In genomic region chr20:31678389-31679356, GRCh38 we compare ENCODE assay signal across 10 cellular contexts. TPM values are rescaled to one million over a fixed set of nuclear protein-coding genes. Genes with fewer than 3 reads are reported as not detected.
A peak's percentile ranks its signal among the peaks of the same experiment; 100 is the strongest.
DNase-seq lines count a peak whose midpoint lies in the region; ATAC-seq and TF ChIP-seq lines count a peak whose summit lies in the region.
"Had no signal": no experiment of that assay in that cellular context is flagged by ENCODE, and none has a peak within 500 bp of the region (broad histone marks: within the 10 kb centered on the region; RNA-seq: fewer than 3 reads in every experiment).

No MANE protein-coding gene starts in this region.

- H2BK120ac ChIP-seq in mesenchymal stem cell (ENCODE audit: low read depth, low read length), result peak overlapping the region; percentile 65

- no peak for TF ChIP-seq EP300 in Ishikawa (IDR thresholded peaks at IDR 0.05; ENCODE audit: borderline replicate concordance)

- peak overlapping the region; percentile 19 for H2BK5ac ChIP-seq in mesenchymal stem cell (ENCODE audit: low read depth, low read length, poor library complexity, severe bottlenecking)

- peak overlapping the region; percentile 73 to 88 for H2BK12ac ChIP-seq in mesenchymal stem cell (ENCODE audit: low read length in 2 of 2)

- no peaks in the 10 kb centered on the region for H3K27me3 ChIP-seq in mesenchymal stem cell (ENCODE audit: control insufficient read depth in 1 of 2, insufficient read depth in 1 of 2, low read length in 2 of 2)

- peak overlapping the region in 1 of 2 experiments; percentile 17 for H3K23ac ChIP-seq in mesenchymal stem cell (ENCODE audit: low read length in 2 of 2)

- H3K4me2 ChIP-seq in mesenchymal stem cell (ENCODE audit: low read length, poor library complexity, severe bottlenecking), result no peak overlapping the region

- WGBS in mesenchymal stem cell, result 62% methylated on average over 9 of the region's 9 CpGs

- H3K36me3 ChIP-seq in mesenchymal stem cell (ENCODE audit: control insufficient read depth in 1 of 2, insufficient read depth in 2 of 2, low read depth in 1 of 2, low read length in 2 of 2), result peaks cover 67 to 85% of the 10 kb centered on the region in 2 experiments

- peaks cover 51% of the 10 kb centered on the region for H3K4me1 ChIP-seq in mesenchymal stem cell (ENCODE audit: control insufficient read depth, insufficient read depth, low read depth, low read length)

- DNase-seq in ACHN (peak; percentile 73), T47D (ENCODE audit: low read depth in 1 of 2, low spot score in 1 of 2) (peak; percentile 61 to 98), mesenchymal stem cell (peak; percentile 45), GM10248 (ENCODE audit: extremely low spot score) (no peak), DMS 273 treated with DMSO at 0.1 percent for 48 hours (lab: John Stamatoyannopoulos, UW) (no peak)
- DNase-seq: midbrain, NCI-H524 had no signal

- TF ChIP-seq RAD21 in Ishikawa (IDR thresholded peaks at IDR 0.05; ENCODE audit: low read depth), result no peak

- peak overlapping the region; percentile 34 for H3K9ac ChIP-seq in mesenchymal stem cell (ENCODE audit: low read length)

- H2AFZ ChIP-seq in mesenchymal stem cell (ENCODE audit: low read depth, low read length), result no peak overlapping the region

- H3K14ac ChIP-seq in mesenchymal stem cell (ENCODE audit: low read length in 2 of 2), result no peak overlapping the region

- no peaks in the 10 kb centered on the region for H3K9me3 ChIP-seq in mesenchymal stem cell (ENCODE audit: control insufficient read depth, low read length)

- TF ChIP-seq CTCF in GM10248 (IDR thresholded peaks at IDR 0.05; ENCODE audit: control extremely low read depth, extremely low read depth, low read depth, missing control alignments), result no peak

- peak overlapping the region; percentile 83 for H2AK5ac ChIP-seq in mesenchymal stem cell (ENCODE audit: low read length, severe bottlenecking)

- peak overlapping the region; percentile 45 for H4K8ac ChIP-seq in mesenchymal stem cell (ENCODE audit: low read length)

- no peak overlapping the region for H3K4me3 ChIP-seq in mesenchymal stem cell (ENCODE audit: insufficient read depth in 1 of 2, low read depth in 1 of 2, low read length in 2 of 2)

- CTCF ChIA-PET in GM10248 (lab: Yijun Ruan, JAX), result interaction anchor here (1.0 to 7.4 kb wide), 4 partner anchors 18 to 68 kb away, joined by 3 to 65 read pairs (median 34); partner anchors contain the start of gene BCL2L1

- H2BK15ac ChIP-seq in mesenchymal stem cell (ENCODE audit: low read depth, poor library complexity, severe bottlenecking), result no peak overlapping the region

- H3K4ac ChIP-seq in mesenchymal stem cell (ENCODE audit: low read depth in 1 of 2, low read length in 2 of 2), result peak overlapping the region; percentile 44 to 86

- H3K79me1 ChIP-seq in mesenchymal stem cell (replicated peaks; ENCODE audit: low read length, poor library complexity, severe bottlenecking), result no peaks in the 10 kb centered on the region

- in situ Hi-C loops in ACHN (cut with HindIII; ENCODE audit: low pct_ligation_motif_present, low pct_unique_long_range_greater_than_20kb, low sequenced_read_pairs) (no loop called here), T47D (cut with HindIII; ENCODE audit: low pct_unique_long_range_greater_than_20kb, low sequenced_read_pairs) (no loop called here)

- H3K27ac ChIP-seq in mesenchymal stem cell (ENCODE audit: low read length, poor library complexity, severe bottlenecking), result peak overlapping the region; percentile 70

- POLR2A ChIA-PET in GM10248 (lab: Yijun Ruan, JAX), result no interaction called here

- peak overlapping the region; percentile 49 to 86 for H3K18ac ChIP-seq in mesenchymal stem cell (ENCODE audit: low read depth in 1 of 2, low read length in 2 of 2)

- H4K91ac ChIP-seq in mesenchymal stem cell (ENCODE audit: low read length), result peak overlapping the region; percentile 81

- ATAC-seq in HG03460 (IDR thresholded peaks at IDR 0.05; ENCODE audit: unreplicated experiment) (no peak), GM21423 (IDR thresholded peaks at IDR 0.05; ENCODE audit: unreplicated experiment) (no peak)

TF ChIP-seq in Ishikawa, 13 proteins besides CTCF, POLR2A, EP300 and RAD21:
- TF ChIP-seq REST (IDR thresholded peaks at IDR 0.05; ENCODE audit: low read depth) (no peak), EGR1 (IDR thresholded peaks at IDR 0.05) (no peak), TCF12 (IDR thresholded peaks at IDR 0.05; ENCODE audit: low read depth) (no peak), USF1 (IDR thresholded peaks at IDR 0.05) (no peak), YY1 (IDR thresholded peaks at IDR 0.05; ENCODE audit: low read depth) (no peak), CREB1 (IDR thresholded peaks at IDR 0.05; ENCODE audit: low read depth) (no peak), MAX (IDR thresholded peaks at IDR 0.05) (no peak), NFIC (IDR thresholded peaks at IDR 0.05) (no peak), TEAD4 (IDR thresholded peaks at IDR 0.05) (peak; percentile 56; the same call in 1 of the 2 replicates)

RNA-seq across cellular contexts. Expression of gene COX4I2, which starts 41.0 kb away (rescaled TPM):
- not detected for polyA plus RNA-seq in mesenchymal stem cell (2013, experiment 1 of 2)
- not detected for polyA plus RNA-seq in mesenchymal stem cell (2013, experiment 2 of 2)

RNA-seq across cellular contexts. Expression of gene BCL2L1, which starts 44.0 kb away (rescaled TPM):
- 116 TPM for polyA plus RNA-seq in mesenchymal stem cell (2013, experiment 1 of 2)
- polyA plus RNA-seq in mesenchymal stem cell (2013, experiment 2 of 2), result 114 TPM

Comparison
In these comparisons a context has a peak if more than half of its experiments do, and no peak if none do; other contexts are left out.
1. DNase-seq: peak in ACHN (single experiment), T47D (2 of 2) and mesenchymal stem cell (single experiment); none in GM10248 (single experiment) and DMS 273 treated with DMSO at 0.1 percent for 48 hours (single experiment).